ENCODE assay signal across 24 cellular contexts in genomic region chr1:213452504-213452903, GRCh38.
"Had no signal": no experiment of that assay in that cellular context is flagged by ENCODE, and none has a peak within 500 bp of the region (broad histone marks: within the 10 kb centered on the region; RNA-seq: fewer than 3 reads in every experiment).

No MANE protein-coding gene starts in this region.

- H3K27me3 Mint-ChIP-seq: activated CD4-positive, alpha-beta memory T cell treated with anti-CD3 and anti-CD28 coated beads, Interleukin-2, amount 10 ng/mL, durations not matched to agents 7 days and 5 days; activated CD4-positive, alpha-beta T cell treated with anti-CD3 and anti-CD28 coated beads, Interleukin-2, amount 10 ng/mL, durations not matched to agents 7 days and 5 days had no signal

- H3K4me1 Mint-ChIP-seq: activated CD4-positive, alpha-beta memory T cell treated with anti-CD3 and anti-CD28 coated beads, Interleukin-2, amount 10 ng/mL, durations not matched to agents 7 days and 5 days; activated CD4-positive, alpha-beta T cell treated with anti-CD3 and anti-CD28 coated beads, Interleukin-2, amount 10 ng/mL, durations not matched to agents 7 days and 5 days had no signal

- H3K27ac ChIP-seq: epithelial cell of prostate had no signal

- H3K9me3 Mint-ChIP-seq: activated CD4-positive, alpha-beta memory T cell treated with anti-CD3 and anti-CD28 coated beads, Interleukin-2, amount 10 ng/mL, durations not matched to agents 7 days and 5 days; activated CD4-positive, alpha-beta T cell treated with anti-CD3 and anti-CD28 coated beads, Interleukin-2, amount 10 ng/mL, durations not matched to agents 7 days and 5 days; activated T-cell treated with anti-CD3 and anti-CD28 coated beads, Interleukin-2, amount 50 U/mL, for 24 hours; activated T-cell treated with anti-CD3 and anti-CD28 coated beads, Interleukin-2, amount 50 U/mL, for 72 hours; effector memory CD8-positive, alpha-beta T cell had no signal

- ATAC-seq: activated T-cell treated with anti-CD3 and anti-CD28 coated beads, Interleukin-2, amount 50 U/mL, for 72 hours; effector memory CD8-positive, alpha-beta T cell had no signal

- H3K4me3 Mint-ChIP-seq: activated CD4-positive, alpha-beta memory T cell treated with anti-CD3 and anti-CD28 coated beads, Interleukin-2, amount 10 ng/mL, durations not matched to agents 7 days and 5 days; activated CD4-positive, alpha-beta T cell treated with anti-CD3 and anti-CD28 coated beads, Interleukin-2, amount 10 ng/mL, durations not matched to agents 7 days and 5 days; activated naive CD8-positive, alpha-beta T cell; activated T-cell treated with anti-CD3 and anti-CD28 coated beads, Interleukin-2, amount 50 U/mL, for 24 hours; activated T-cell treated with anti-CD3 and anti-CD28 coated beads, Interleukin-2, amount 50 U/mL, for 72 hours; effector memory CD8-positive, alpha-beta T cell had no signal

- DNase-seq: activated CD4-positive, alpha-beta memory T cell treated with anti-CD3 and anti-CD28 coated beads, Interleukin-2, amount 10 ng/mL, durations not matched to agents 7 days and 5 days; activated CD4-positive, alpha-beta T cell treated with anti-CD3 and anti-CD28 coated beads for 1 hour; activated CD4-positive, alpha-beta T cell treated with anti-CD3 and anti-CD28 coated beads for 4 hours; activated CD4-positive, alpha-beta T cell treated with anti-CD3 and anti-CD28 coated beads, Interleukin-2, amount 10 ng/mL, durations not matched to agents 7 days and 5 days; activated CD4-positive, alpha-beta T cell treated with anti-CD3 and anti-CD28 coated beads, Interleukin-2, amount 50 U/mL, for 4 hours; activated CD8-positive, alpha-beta memory T cell treated with anti-CD3 and anti-CD28 coated beads, Interleukin-2, amount 50 U/mL, for 48 hours; activated gamma-delta T cell; activated naive CD4-positive, alpha-beta T cell treated with anti-CD3 and anti-CD28 coated beads, Interleukin-2, amount 50 U/mL, for 16 hours; activated naive CD4-positive, alpha-beta T cell treated with Interleukin-2 at 50 U/mL for 16 hours; activated T-cell treated with anti-CD3 and anti-CD28 coated beads for 4 hours; activated T-cell treated with anti-CD3 and anti-CD28 coated beads, Interleukin-2, amount 50 U/mL, for 24 hours; activated T-cell treated with anti-CD3 and anti-CD28 coated beads, Interleukin-2, amount 50 U/mL, for 72 hours; amniotic stem cell; anterior cingulate cortex; caudate nucleus; cortex of kidney; dermis blood vessel endothelial cell; effector CD4-positive, alpha-beta T cell; effector memory CD8-positive, alpha-beta T cell; foreskin fibroblast; head of caudate nucleus; T-helper 2 cell had no signal

- H3K36me3 Mint-ChIP-seq: activated naive CD8-positive, alpha-beta T cell had no signal

- H3K27ac Mint-ChIP-seq: activated CD4-positive, alpha-beta memory T cell treated with anti-CD3 and anti-CD28 coated beads, Interleukin-2, amount 10 ng/mL, durations not matched to agents 7 days and 5 days; activated CD4-positive, alpha-beta T cell treated with anti-CD3 and anti-CD28 coated beads, Interleukin-2, amount 10 ng/mL, durations not matched to agents 7 days and 5 days; activated naive CD8-positive, alpha-beta T cell; activated T-cell treated with anti-CD3 and anti-CD28 coated beads, Interleukin-2, amount 50 U/mL, for 24 hours; activated T-cell treated with anti-CD3 and anti-CD28 coated beads, Interleukin-2, amount 50 U/mL, for 72 hours; effector memory CD8-positive, alpha-beta T cell had no signal
